In the genomic region with DNA sequence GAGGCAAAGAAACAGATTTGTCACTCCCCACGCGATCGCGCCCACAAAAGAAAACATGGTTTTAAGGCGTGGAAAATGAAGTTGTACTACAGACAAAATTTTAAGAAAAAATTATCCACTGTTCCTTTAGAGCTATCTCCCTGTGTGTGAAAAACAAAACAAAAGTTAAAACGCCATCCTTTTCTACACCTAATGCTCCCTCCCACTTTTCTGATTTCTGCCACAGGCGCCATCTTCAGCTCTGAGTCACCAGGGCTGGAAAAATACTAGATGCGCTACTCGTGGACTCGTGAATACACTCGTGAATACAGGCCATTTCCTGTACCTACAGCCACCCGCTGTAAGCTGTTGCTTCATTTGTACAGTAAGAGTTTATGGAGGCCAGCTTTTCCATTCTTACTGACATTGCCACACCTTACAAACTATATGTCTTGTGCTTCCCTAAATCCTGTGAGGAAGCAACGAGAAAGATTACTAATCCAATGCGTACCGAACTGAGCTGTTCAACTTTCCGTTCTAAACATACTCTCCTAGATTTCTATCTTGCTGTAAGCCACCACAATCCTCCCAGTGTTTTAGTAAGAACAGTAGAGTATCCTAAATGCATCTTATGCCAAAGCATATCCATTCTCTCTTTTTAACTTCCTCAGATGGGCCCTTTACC, we compare ENCODE assay signal across 1 cellular context.
TF ChIP-seq lines count a peak whose summit lies in the region.

No MANE protein-coding gene starts in this region.

TF ChIP-seq in IMR-90, 13 proteins besides CTCF, POLR2A, EP300 and RAD21 (continued from another document):
- TF ChIP-seq, protein P1, sequence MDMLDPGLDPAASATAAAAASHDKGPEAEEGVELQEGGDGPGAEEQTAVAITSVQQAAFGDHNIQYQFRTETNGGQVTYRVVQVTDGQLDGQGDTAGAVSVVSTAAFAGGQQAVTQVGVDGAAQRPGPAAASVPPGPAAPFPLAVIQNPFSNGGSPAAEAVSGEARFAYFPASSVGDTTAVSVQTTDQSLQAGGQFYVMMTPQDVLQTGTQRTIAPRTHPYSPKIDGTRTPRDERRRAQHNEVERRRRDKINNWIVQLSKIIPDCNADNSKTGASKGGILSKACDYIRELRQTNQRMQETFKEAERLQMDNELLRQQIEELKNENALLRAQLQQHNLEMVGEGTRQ (IDR thresholded peaks at IDR 0.05; ENCODE audit: low read depth, low read length): 0 out of 2 replicates have a peak, but pooled peaks have one; percentile 7
- TF ChIP-seq MXI1 (IDR thresholded peaks at IDR 0.05; ENCODE audit: borderline replicate concordance, low read depth, low read length): no peak
